Comparison of ENCODE assay signal across 21 cellular contexts in genomic region chr13:40657307-40657706, GRCh38. TPM values are rescaled to one million over a fixed set of nuclear protein-coding genes. Genes with fewer than 3 reads are reported as not detected.
DNase-seq lines count a peak whose midpoint lies in the region; ATAC-seq and TF ChIP-seq lines count a peak whose summit lies in the region.
"Had no signal": no experiment of that assay in that cellular context is flagged by ENCODE, and none has a peak within 500 bp of the region (broad histone marks: within the 10 kb centered on the region; RNA-seq: fewer than 3 reads in every experiment).

No MANE protein-coding gene starts in this region.

- no peak for DNase-seq in CD4-positive, alpha-beta T cell
- DNase-seq in mesothelial cell of epicardium (ENCODE audit: low spot score in 2 of 2, unreplicated experiment in 2 of 2), result no peak
- DNase-seq in NCI-H82 treated with DMSO at 0.1 percent for 48 hours (lab: John Stamatoyannopoulos, UW; ENCODE audit: unreplicated experiment), result no peak
- DNase-seq in caudate nucleus (lab: John Stamatoyannopoulos, UW), result no peak
- DNase-seq in ascending aorta (ENCODE audit: low spot score in 2 of 2), result no peak
- DNase-seq: C1 segment of cervical spinal cord; effector CD4-positive, alpha-beta T cell; H9; KBM-7; lower lobe of right lung; natural killer cell; NCI-H1105; NCI-H2107; stimulated activated naive CD4-positive, alpha-beta T cell; upper lobe of right lung had no signal

- H3K9me3 ChIP-seq in CD4-positive, alpha-beta T cell (ENCODE audit: control insufficient read depth, low read length), result no peaks in the 10 kb centered on the region
- H3K9me3 ChIP-seq in ascending aorta, result no peaks in the 10 kb centered on the region
- H3K9me3 ChIP-seq: esophagus muscularis mucosa, lower lobe of right lung, upper lobe of right lung had no signal

- CTCF ChIA-PET in CD4-positive, alpha-beta T cell (lab: Charles Lee), result no interaction called here

- no peaks in the 10 kb centered on the region for H3K27me3 Mint-ChIP-seq in CD4-positive, alpha-beta T cell
- H3K27me3 Mint-ChIP-seq in IgD-negative memory B cell (no peaks in the 10 kb centered on the region), mesothelial cell of epicardium (ENCODE audit: low read depth) (no peaks in the 10 kb centered on the region)
- no peaks in the 10 kb centered on the region for H3K27me3 Mint-ChIP-seq in activated T-helper 17 cell treated with anti-CD3 and anti-CD28 coated beads, Interleukin-2, amount 50 U/mL, for 72 hours
- H3K27me3 Mint-ChIP-seq: progenitor cell of endocrine pancreas had no signal

- no peak overlapping the region for H3K4me3 ChIP-seq in ascending aorta
- H3K4me3 ChIP-seq: esophagus muscularis mucosa, lower lobe of right lung, upper lobe of right lung had no signal

- peaks cover 54% of the 10 kb centered on the region for H3K36me3 Mint-ChIP-seq in CD4-positive, alpha-beta T cell (ENCODE audit: low read depth)
- peaks cover 3% of the 10 kb centered on the region for H3K36me3 Mint-ChIP-seq in IgD-negative memory B cell
- H3K36me3 Mint-ChIP-seq in activated T-helper 17 cell treated with anti-CD3 and anti-CD28 coated beads, Interleukin-2, amount 50 U/mL, for 72 hours (ENCODE audit: low read depth), result peaks cover 65% of the 10 kb centered on the region
- peaks cover 4% of the 10 kb centered on the region for H3K36me3 Mint-ChIP-seq in mesothelial cell of epicardium
- H3K36me3 Mint-ChIP-seq: natural killer cell had no signal

- H3K36me3 ChIP-seq in ascending aorta, result no peaks in the 10 kb centered on the region
- H3K36me3 ChIP-seq: esophagus muscularis mucosa, lower lobe of right lung, upper lobe of right lung had no signal

- H3K9me3 Mint-ChIP-seq in CD4-positive, alpha-beta T cell, result no peaks in the 10 kb centered on the region
- no peaks in the 10 kb centered on the region for H3K9me3 Mint-ChIP-seq in IgD-negative memory B cell
- peaks cover 4% of the 10 kb centered on the region for H3K9me3 Mint-ChIP-seq in activated T-helper 17 cell treated with anti-CD3 and anti-CD28 coated beads, Interleukin-2, amount 50 U/mL, for 72 hours
- peaks cover 11% of the 10 kb centered on the region for H3K9me3 Mint-ChIP-seq in mesothelial cell of epicardium
- H3K9me3 Mint-ChIP-seq: natural killer cell had no signal

- intact Hi-C loops in CD4-positive, alpha-beta T cell (cut with DNase I, micrococcal nuclease), result no loop called here
- intact Hi-C loops in ascending aorta (cut with DNase I), result no loop called here

- POLR2A ChIA-PET in CD4-positive, alpha-beta T cell (lab: Charles Lee), result interaction anchor here (1.0 to 2.7 kb wide), 2 partner anchors 8 to 10 kb away, joined by 4 to 16 read pairs; partner anchors contain the start of gene FOXO1

- no peak overlapping the region for H3K27ac ChIP-seq in CD4-positive, alpha-beta T cell (ENCODE audit: low read depth, low read length)
- no peak overlapping the region for H3K27ac ChIP-seq in caudate nucleus (ENCODE audit: low read depth, low read length)
- no peak overlapping the region for H3K27ac ChIP-seq in ascending aorta
- H3K27ac ChIP-seq: esophagus muscularis mucosa, lower lobe of right lung, upper lobe of right lung had no signal

- H3K4me1 Mint-ChIP-seq in CD4-positive, alpha-beta T cell (ENCODE audit: low read depth), result peaks cover 93% of the 10 kb centered on the region
- H3K4me1 Mint-ChIP-seq in IgD-negative memory B cell (peaks cover 61 to 68% (median 67%) of the 10 kb centered on the region in 3 donors), mesothelial cell of epicardium (peaks cover 55% of the 10 kb centered on the region)
- peaks cover 62% of the 10 kb centered on the region for H3K4me1 Mint-ChIP-seq in activated T-helper 17 cell treated with anti-CD3 and anti-CD28 coated beads, Interleukin-2, amount 50 U/mL, for 72 hours

- no peak for TF ChIP-seq CTCF in CD4-positive, alpha-beta T cell (IDR thresholded peaks at IDR 0.05)
- no peak for TF ChIP-seq CTCF in mesothelial cell of epicardium (IDR thresholded peaks at IDR 0.05; ENCODE audit: unreplicated experiment)
- no peak for TF ChIP-seq CTCF in ascending aorta (IDR thresholded peaks at IDR 0.05)

- ATAC-seq in CD4-positive, alpha-beta T cell (ENCODE audit: poor library complexity), result no peak
- ATAC-seq in activated T-helper 17 cell treated with anti-CD3 and anti-CD28 coated beads, Interleukin-2, amount 50 U/mL, for 72 hours (replicated peaks), result no peak
- ATAC-seq in GM18867 (IDR thresholded peaks at IDR 0.05; ENCODE audit: unreplicated experiment), result no peak
- ATAC-seq: lower lobe of right lung, natural killer cell, Panc1, upper lobe of right lung had no signal

- peaks cover 0 to 53% of the 10 kb centered on the region in 2 donors for H3K4me1 ChIP-seq in ascending aorta

- no peaks in the 10 kb centered on the region for H3K27me3 ChIP-seq in CD4-positive, alpha-beta T cell (ENCODE audit: control insufficient read depth, insufficient read depth, low read length)
- H3K27me3 ChIP-seq in ascending aorta, result no peaks in the 10 kb centered on the region
- H3K27me3 ChIP-seq: esophagus muscularis mucosa, upper lobe of right lung had no signal

- peak overlapping the region; percentile 74 for H3K4me3 Mint-ChIP-seq in CD4-positive, alpha-beta T cell
- H3K4me3 Mint-ChIP-seq in IgD-negative memory B cell (peak overlapping the region in 1 of 4 donors; percentile 61), mesothelial cell of epicardium (no peak overlapping the region)
- peak overlapping the region; percentile 96 for H3K4me3 Mint-ChIP-seq in activated T-helper 17 cell treated with anti-CD3 and anti-CD28 coated beads, Interleukin-2, amount 50 U/mL, for 72 hours
- H3K4me3 Mint-ChIP-seq: H9, natural killer cell had no signal

- peak overlapping the region; percentile 32 for H3K27ac Mint-ChIP-seq in CD4-positive, alpha-beta T cell
- H3K27ac Mint-ChIP-seq in IgD-negative memory B cell (peak overlapping the region in 2 of 3 donors; percentile 67 to 83), mesothelial cell of epicardium (peak overlapping the region; percentile 35)
- H3K27ac Mint-ChIP-seq in activated T-helper 17 cell treated with anti-CD3 and anti-CD28 coated beads, Interleukin-2, amount 50 U/mL, for 72 hours, result peak overlapping the region; percentile 91
- H3K27ac Mint-ChIP-seq: natural killer cell, progenitor cell of endocrine pancreas had no signal

RNA-seq across cellular contexts. Expression of gene FOXO1, which starts 9.1 kb away (rescaled TPM):
- total RNA-seq in CD4-positive, alpha-beta T cell, result 100 to 1,000 TPM in 1 of 2 experiments, 10 to 100 TPM in 1; 93.1 to 101 TPM
- 16.5 TPM for polyA plus RNA-seq in IgD-negative memory B cell
- total RNA-seq in activated T-helper 17 cell treated with anti-CD3 and anti-CD28 coated beads, Interleukin-2, amount 50 U/mL, for 72 hours, result 10 to 100 TPM; 32.0 to 48.9 TPM
- total RNA-seq in mesothelial cell of epicardium (31.7 to 33.7 TPM (median 32.7 TPM) in 3 replicates), ascending aorta (65.1 TPM)

Comparison
In these comparisons a context has a peak if more than half of its experiments do, and no peak if none do; other contexts are left out.
1. H3K27ac Mint-ChIP-seq: peak in every context shown above with its lines; median percentile 91 in activated T-helper 17 cell treated with anti-CD3 and anti-CD28 coated beads, Interleukin-2, amount 50 U/mL, for 72 hours; 75 in IgD-negative memory B cell; 35 in mesothelial cell of epicardium; 32 in CD4-positive, alpha-beta T cell.